ENCODE assay signal across 11 cellular contexts in the genomic region with DNA sequence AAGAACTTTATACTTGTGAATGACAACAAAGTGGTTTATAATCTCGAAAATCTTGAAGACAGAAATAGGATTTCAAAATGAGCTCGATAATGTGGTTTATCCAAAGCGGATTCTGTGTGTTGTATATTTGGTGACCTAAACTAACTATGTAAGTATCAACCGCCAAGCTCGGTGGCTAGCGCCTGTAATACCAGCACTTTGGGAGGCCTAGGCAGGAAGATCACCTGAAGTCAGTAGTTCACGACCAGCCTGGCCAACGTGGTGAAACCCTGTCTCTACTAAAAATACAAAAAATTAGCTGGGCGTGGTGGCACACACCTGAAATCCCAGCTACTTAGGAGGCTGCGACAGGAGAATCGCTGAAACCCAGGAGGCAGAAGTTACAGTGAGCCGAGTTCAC. TPM values are rescaled to one million over a fixed set of nuclear protein-coding genes. Genes with fewer than 3 reads are reported as not detected.
DNase-seq lines count a peak whose midpoint lies in the region; ATAC-seq and TF ChIP-seq lines count a peak whose summit lies in the region.
"Had no signal": no experiment of that assay in that cellular context is flagged by ENCODE, and none has a peak within 500 bp of the region (broad histone marks: within the 10 kb centered on the region; RNA-seq: fewer than 3 reads in every experiment).

No MANE protein-coding gene starts in this region.

- WGBS in mesenchymal stem cell: 96% methylated on average over 12 of the region's 12 CpGs
- 93 to 96% methylated on average over 12 of the region's 12 CpGs for WGBS in lower leg skin, 2 donors

- TF ChIP-seq CTCF in AG04449 (IDR thresholded peaks at IDR 0.05; ENCODE audit: insufficient read depth, low read length, missing control alignments): no peak
- TF ChIP-seq CTCF in GM12864 (IDR thresholded peaks at IDR 0.05; ENCODE audit: low read depth, low read length, missing control alignments): no peak
- TF ChIP-seq CTCF in lower leg skin (IDR thresholded peaks at IDR 0.05): no peak

- no peak overlapping the region for H3K14ac ChIP-seq in mesenchymal stem cell (ENCODE audit: low read length in 2 of 2)

- CTCF ChIA-PET in AG04449 (lab: Yijun Ruan, JAX): interaction anchor here (0.8 to 3.9 kb wide), 8 partner anchors 10 to 149 kb away, joined by 3 to 43 read pairs (median 4); a partner anchor contains a TSS

- H3K18ac ChIP-seq in mesenchymal stem cell (ENCODE audit: low read depth in 1 of 2, low read length in 2 of 2): no peak overlapping the region

- no peak for TF ChIP-seq POLR2A in lower leg skin (IDR thresholded peaks at IDR 0.05)

- H3K79me1 ChIP-seq in mesenchymal stem cell (replicated peaks; ENCODE audit: low read length, poor library complexity, severe bottlenecking): peaks cover 2% of the 10 kb centered on the region

- DNase-seq in AG04449 (ENCODE audit: low read depth, low spot score) (no peak), GM12864 (ENCODE audit: low read depth) (no peak), mesenchymal stem cell (no peak), hepatic stellate cell (ENCODE audit: low spot score) (no peak), lower leg skin (ENCODE audit: low spot score in 2 of 2) (no peak), KG1 (lab: John Stamatoyannopoulos, UW) (no peak)
- no peak for DNase-seq in activated naive CD4-positive, alpha-beta T cell treated with anti-CD3 and anti-CD28 coated beads, Interleukin-2, amount 50 U/mL, for 72 hours (ENCODE audit: low spot score in 2 of 2)
- DNase-seq: activated CD4-positive, alpha-beta T cell treated with anti-CD3 and anti-CD28 coated beads for 48 hours; dorsolateral prefrontal cortex; small intestine had no signal

- H3K4me1 ChIP-seq in mesenchymal stem cell (ENCODE audit: control insufficient read depth, insufficient read depth, low read depth, low read length): peaks cover 5% of the 10 kb centered on the region

- peaks cover 7 to 8% of the 10 kb centered on the region in 2 donors for H3K9me3 Mint-ChIP-seq in activated naive CD4-positive, alpha-beta T cell treated with anti-CD3 and anti-CD28 coated beads, Interleukin-2, amount 50 U/mL, for 72 hours

- H3K27ac Mint-ChIP-seq in activated naive CD4-positive, alpha-beta T cell treated with anti-CD3 and anti-CD28 coated beads, Interleukin-2, amount 50 U/mL, for 72 hours: peak overlapping the region; percentile 52 to 95

- ATAC-seq in activated naive CD4-positive, alpha-beta T cell treated with anti-CD3 and anti-CD28 coated beads, Interleukin-2, amount 50 U/mL, for 72 hours: no peak
- no peak for ATAC-seq in HG02588 (IDR thresholded peaks at IDR 0.05; ENCODE audit: unreplicated experiment)

- H3K36me3 Mint-ChIP-seq in activated naive CD4-positive, alpha-beta T cell treated with anti-CD3 and anti-CD28 coated beads, Interleukin-2, amount 50 U/mL, for 72 hours: peaks cover 35 to 37% of the 10 kb centered on the region in 2 donors

- peaks cover 0 to 33% of the 10 kb centered on the region in 2 experiments for H3K36me3 ChIP-seq in mesenchymal stem cell (ENCODE audit: control insufficient read depth in 1 of 2, insufficient read depth in 2 of 2, low read depth in 1 of 2, low read length in 2 of 2)

- no peak overlapping the region for H3K4me2 ChIP-seq in mesenchymal stem cell (ENCODE audit: low read length, poor library complexity, severe bottlenecking)

- H3K9ac ChIP-seq in mesenchymal stem cell (ENCODE audit: low read length): peak overlapping the region; percentile 100

- no peak overlapping the region for H2BK12ac ChIP-seq in mesenchymal stem cell (ENCODE audit: low read length in 2 of 2)

- no peak overlapping the region for H2AFZ ChIP-seq in mesenchymal stem cell (ENCODE audit: low read depth, low read length)

- no peak overlapping the region for H3K4ac ChIP-seq in mesenchymal stem cell (ENCODE audit: low read depth in 1 of 2, low read length in 2 of 2)

- POLR2A ChIA-PET in AG04449 (lab: Yijun Ruan, JAX): interaction anchor here (0.8 kb wide), 1 partner anchor 109 kb away, joined by 3 read pairs; no protein-coding TSS in a partner anchor

- H3K27me3 ChIP-seq in mesenchymal stem cell (ENCODE audit: control insufficient read depth in 1 of 2, insufficient read depth in 1 of 2, low read length in 2 of 2): no peaks in the 10 kb centered on the region
- H3K27me3 ChIP-seq: dorsolateral prefrontal cortex had no signal

- no peak overlapping the region for H3K27ac ChIP-seq in mesenchymal stem cell (ENCODE audit: low read length, poor library complexity, severe bottlenecking)

- H2BK120ac ChIP-seq in mesenchymal stem cell (ENCODE audit: low read depth, low read length): no peak overlapping the region

- no peak overlapping the region for H2BK15ac ChIP-seq in mesenchymal stem cell (ENCODE audit: low read depth, poor library complexity, severe bottlenecking)

- H3K4me3 ChIP-seq in AG04449 (ENCODE audit: low read depth, low read length): peak overlapping the region; percentile 84
- H3K4me3 ChIP-seq in GM12864 (ENCODE audit: low read depth, low read length): peak overlapping the region; percentile 96
- peak overlapping the region in 1 of 2 experiments; percentile 96 for H3K4me3 ChIP-seq in mesenchymal stem cell (ENCODE audit: insufficient read depth in 1 of 2, low read depth in 1 of 2, low read length in 2 of 2)
- H3K4me3 ChIP-seq in lower leg skin (ENCODE audit: low read depth, poor library complexity, severe bottlenecking): no peak overlapping the region

- no peaks in the 10 kb centered on the region for H3K9me3 ChIP-seq in mesenchymal stem cell (ENCODE audit: control insufficient read depth, low read length)

- intact Hi-C loops in lower leg skin (cut with DNase I; ENCODE audit: low total_unique reads): no loop called here

- no peak overlapping the region for H2BK5ac ChIP-seq in mesenchymal stem cell (ENCODE audit: low read depth, low read length, poor library complexity, severe bottlenecking)

- no peak overlapping the region for H3K23ac ChIP-seq in mesenchymal stem cell (ENCODE audit: low read length in 2 of 2)

- no peak overlapping the region for H2AK5ac ChIP-seq in mesenchymal stem cell (ENCODE audit: low read length, severe bottlenecking)

- H4K91ac ChIP-seq in mesenchymal stem cell (ENCODE audit: low read length): no peak overlapping the region

- H4K8ac ChIP-seq in mesenchymal stem cell (ENCODE audit: low read length): no peak overlapping the region

RNA-seq across cellular contexts. Expression of a gene that starts 2.2 kb away (rescaled TPM):
- total RNA-seq in activated naive CD4-positive, alpha-beta T cell treated with anti-CD3 and anti-CD28 coated beads, Interleukin-2, amount 50 U/mL, for 72 hours: 100 to 1,000 TPM; 106 to 141 TPM
- 52.5 TPM for polyA plus RNA-seq in mesenchymal stem cell (2013, experiment 1 of 2)
- 54.3 TPM for polyA plus RNA-seq in mesenchymal stem cell (2013, experiment 2 of 2)
- 10 to 100 TPM; 35.0 to 40.6 (median 38.2) TPM for total RNA-seq in lower leg skin
